Comparison of ENCODE assay signal across 1 cellular context in the genomic region with DNA sequence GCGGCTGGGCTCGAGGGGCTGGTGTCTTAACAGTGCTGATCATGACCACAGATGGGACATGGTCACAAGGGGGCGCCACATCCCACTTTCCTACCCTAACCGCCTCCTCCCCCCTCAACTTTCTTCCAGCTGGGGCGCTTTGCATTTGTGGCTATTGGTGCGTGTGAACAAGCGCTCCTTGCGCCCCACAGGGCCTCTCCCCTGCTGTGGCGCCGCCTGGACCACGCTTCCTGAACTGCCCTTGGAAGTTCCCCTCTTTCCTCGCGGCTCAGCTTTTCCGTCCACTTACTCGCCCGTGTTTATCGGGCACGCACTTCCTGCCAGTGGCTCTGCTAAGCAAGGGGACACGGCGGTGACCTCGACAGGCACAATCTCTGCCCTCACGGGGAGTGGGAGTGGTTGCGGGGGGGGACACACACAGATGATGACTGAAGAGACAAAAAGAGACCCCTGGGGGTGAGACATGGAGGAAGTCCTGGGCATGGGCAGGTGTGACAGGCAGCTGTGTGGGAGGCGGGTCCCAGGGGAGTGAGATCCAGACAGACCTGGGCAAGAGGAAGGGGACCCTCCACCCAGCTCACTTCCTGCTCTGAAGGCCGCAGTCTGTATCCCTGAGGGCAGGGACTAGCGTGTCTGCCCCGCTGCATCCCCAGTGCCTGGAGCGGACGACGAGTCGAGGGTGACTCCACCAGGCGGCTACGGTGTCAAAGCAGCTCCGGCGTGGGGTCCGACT.
A peak's percentile ranks its signal among the peaks of the same experiment; 100 is the strongest.
TF ChIP-seq lines count a peak whose summit lies in the region.

No MANE protein-coding gene starts in this region.

TF ChIP-seq in K562, 482 proteins besides CTCF, POLR2A, EP300 and RAD21 (continued from another document and continues in another):
- TF ChIP-seq, protein P1, sequence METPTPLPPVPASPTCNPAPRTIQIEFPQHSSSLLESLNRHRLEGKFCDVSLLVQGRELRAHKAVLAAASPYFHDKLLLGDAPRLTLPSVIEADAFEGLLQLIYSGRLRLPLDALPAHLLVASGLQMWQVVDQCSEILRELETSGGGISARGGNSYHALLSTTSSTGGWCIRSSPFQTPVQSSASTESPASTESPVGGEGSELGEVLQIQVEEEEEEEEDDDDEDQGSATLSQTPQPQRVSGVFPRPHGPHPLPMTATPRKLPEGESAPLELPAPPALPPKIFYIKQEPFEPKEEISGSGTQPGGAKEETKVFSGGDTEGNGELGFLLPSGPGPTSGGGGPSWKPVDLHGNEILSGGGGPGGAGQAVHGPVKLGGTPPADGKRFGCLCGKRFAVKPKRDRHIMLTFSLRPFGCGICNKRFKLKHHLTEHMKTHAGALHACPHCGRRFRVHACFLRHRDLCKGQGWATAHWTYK (CRISPR knock-in tag; IDR thresholded peaks at IDR 0.05), result no peak
- TF ChIP-seq, protein P2, sequence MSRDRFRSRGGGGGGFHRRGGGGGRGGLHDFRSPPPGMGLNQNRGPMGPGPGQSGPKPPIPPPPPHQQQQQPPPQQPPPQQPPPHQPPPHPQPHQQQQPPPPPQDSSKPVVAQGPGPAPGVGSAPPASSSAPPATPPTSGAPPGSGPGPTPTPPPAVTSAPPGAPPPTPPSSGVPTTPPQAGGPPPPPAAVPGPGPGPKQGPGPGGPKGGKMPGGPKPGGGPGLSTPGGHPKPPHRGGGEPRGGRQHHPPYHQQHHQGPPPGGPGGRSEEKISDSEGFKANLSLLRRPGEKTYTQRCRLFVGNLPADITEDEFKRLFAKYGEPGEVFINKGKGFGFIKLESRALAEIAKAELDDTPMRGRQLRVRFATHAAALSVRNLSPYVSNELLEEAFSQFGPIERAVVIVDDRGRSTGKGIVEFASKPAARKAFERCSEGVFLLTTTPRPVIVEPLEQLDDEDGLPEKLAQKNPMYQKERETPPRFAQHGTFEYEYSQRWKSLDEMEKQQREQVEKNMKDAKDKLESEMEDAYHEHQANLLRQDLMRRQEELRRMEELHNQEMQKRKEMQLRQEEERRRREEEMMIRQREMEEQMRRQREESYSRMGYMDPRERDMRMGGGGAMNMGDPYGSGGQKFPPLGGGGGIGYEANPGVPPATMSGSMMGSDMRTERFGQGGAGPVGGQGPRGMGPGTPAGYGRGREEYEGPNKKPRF (IDR thresholded peaks at IDR 0.05; ENCODE audit: low read depth, low read length), result no peak
- TF ChIP-seq, protein P3, sequence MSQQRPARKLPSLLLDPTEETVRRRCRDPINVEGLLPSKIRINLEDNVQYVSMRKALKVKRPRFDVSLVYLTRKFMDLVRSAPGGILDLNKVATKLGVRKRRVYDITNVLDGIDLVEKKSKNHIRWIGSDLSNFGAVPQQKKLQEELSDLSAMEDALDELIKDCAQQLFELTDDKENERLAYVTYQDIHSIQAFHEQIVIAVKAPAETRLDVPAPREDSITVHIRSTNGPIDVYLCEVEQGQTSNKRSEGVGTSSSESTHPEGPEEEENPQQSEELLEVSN (IDR thresholded peaks at IDR 0.05; ENCODE audit: borderline replicate concordance in 1 of 2, extremely low read depth in 1 of 2, insufficient read depth in 1 of 2, insufficient read length in 1 of 2, low read depth in 1 of 2, low read length in 1 of 2, poor library complexity in 1 of 2, severe bottlenecking in 1 of 2), result no peak
- TF ChIP-seq FOXK1 (CRISPR knock-in tag; IDR thresholded peaks at IDR 0.05; ENCODE audit: borderline replicate concordance), result no peak
- TF ChIP-seq, protein P4, sequence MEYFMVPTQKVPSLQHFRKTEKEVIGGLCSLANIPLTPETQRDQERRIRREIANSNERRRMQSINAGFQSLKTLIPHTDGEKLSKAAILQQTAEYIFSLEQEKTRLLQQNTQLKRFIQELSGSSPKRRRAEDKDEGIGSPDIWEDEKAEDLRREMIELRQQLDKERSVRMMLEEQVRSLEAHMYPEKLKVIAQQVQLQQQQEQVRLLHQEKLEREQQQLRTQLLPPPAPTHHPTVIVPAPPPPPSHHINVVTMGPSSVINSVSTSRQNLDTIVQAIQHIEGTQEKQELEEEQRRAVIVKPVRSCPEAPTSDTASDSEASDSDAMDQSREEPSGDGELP (CRISPR knock-in tag; IDR thresholded peaks at IDR 0.05; ENCODE audit: borderline replicate concordance), result peak; percentile 97
- no peak for TF ChIP-seq ZBED1 (IDR thresholded peaks at IDR 0.05)
- no peak for TF ChIP-seq LARP7 (IDR thresholded peaks at IDR 0.05)
- TF ChIP-seq, protein P5, sequence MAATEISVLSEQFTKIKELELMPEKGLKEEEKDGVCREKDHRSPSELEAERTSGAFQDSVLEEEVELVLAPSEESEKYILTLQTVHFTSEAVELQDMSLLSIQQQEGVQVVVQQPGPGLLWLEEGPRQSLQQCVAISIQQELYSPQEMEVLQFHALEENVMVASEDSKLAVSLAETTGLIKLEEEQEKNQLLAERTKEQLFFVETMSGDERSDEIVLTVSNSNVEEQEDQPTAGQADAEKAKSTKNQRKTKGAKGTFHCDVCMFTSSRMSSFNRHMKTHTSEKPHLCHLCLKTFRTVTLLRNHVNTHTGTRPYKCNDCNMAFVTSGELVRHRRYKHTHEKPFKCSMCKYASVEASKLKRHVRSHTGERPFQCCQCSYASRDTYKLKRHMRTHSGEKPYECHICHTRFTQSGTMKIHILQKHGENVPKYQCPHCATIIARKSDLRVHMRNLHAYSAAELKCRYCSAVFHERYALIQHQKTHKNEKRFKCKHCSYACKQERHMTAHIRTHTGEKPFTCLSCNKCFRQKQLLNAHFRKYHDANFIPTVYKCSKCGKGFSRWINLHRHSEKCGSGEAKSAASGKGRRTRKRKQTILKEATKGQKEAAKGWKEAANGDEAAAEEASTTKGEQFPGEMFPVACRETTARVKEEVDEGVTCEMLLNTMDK (IDR thresholded peaks at IDR 0.05; ENCODE audit: borderline replicate concordance, insufficient read depth, low read depth, low read length, poor library complexity, severe bottlenecking), result peak; percentile 49
- TF ChIP-seq TRIM28 (IDR thresholded peaks at IDR 0.05), result no peak
- no peak for TF ChIP-seq NFE2L1 (tag; IDR thresholded peaks at IDR 0.05; ENCODE audit: borderline replicate concordance, low read depth)
- TF ChIP-seq ELF2 (CRISPR knock-in tag; IDR thresholded peaks at IDR 0.05), result 0 out of 2 replicates have a peak, but pooled peaks have one; percentile 38
- no peak for TF ChIP-seq FOXP1 (CRISPR knock-in tag; IDR thresholded peaks at IDR 0.05)
- TF ChIP-seq, protein P6, sequence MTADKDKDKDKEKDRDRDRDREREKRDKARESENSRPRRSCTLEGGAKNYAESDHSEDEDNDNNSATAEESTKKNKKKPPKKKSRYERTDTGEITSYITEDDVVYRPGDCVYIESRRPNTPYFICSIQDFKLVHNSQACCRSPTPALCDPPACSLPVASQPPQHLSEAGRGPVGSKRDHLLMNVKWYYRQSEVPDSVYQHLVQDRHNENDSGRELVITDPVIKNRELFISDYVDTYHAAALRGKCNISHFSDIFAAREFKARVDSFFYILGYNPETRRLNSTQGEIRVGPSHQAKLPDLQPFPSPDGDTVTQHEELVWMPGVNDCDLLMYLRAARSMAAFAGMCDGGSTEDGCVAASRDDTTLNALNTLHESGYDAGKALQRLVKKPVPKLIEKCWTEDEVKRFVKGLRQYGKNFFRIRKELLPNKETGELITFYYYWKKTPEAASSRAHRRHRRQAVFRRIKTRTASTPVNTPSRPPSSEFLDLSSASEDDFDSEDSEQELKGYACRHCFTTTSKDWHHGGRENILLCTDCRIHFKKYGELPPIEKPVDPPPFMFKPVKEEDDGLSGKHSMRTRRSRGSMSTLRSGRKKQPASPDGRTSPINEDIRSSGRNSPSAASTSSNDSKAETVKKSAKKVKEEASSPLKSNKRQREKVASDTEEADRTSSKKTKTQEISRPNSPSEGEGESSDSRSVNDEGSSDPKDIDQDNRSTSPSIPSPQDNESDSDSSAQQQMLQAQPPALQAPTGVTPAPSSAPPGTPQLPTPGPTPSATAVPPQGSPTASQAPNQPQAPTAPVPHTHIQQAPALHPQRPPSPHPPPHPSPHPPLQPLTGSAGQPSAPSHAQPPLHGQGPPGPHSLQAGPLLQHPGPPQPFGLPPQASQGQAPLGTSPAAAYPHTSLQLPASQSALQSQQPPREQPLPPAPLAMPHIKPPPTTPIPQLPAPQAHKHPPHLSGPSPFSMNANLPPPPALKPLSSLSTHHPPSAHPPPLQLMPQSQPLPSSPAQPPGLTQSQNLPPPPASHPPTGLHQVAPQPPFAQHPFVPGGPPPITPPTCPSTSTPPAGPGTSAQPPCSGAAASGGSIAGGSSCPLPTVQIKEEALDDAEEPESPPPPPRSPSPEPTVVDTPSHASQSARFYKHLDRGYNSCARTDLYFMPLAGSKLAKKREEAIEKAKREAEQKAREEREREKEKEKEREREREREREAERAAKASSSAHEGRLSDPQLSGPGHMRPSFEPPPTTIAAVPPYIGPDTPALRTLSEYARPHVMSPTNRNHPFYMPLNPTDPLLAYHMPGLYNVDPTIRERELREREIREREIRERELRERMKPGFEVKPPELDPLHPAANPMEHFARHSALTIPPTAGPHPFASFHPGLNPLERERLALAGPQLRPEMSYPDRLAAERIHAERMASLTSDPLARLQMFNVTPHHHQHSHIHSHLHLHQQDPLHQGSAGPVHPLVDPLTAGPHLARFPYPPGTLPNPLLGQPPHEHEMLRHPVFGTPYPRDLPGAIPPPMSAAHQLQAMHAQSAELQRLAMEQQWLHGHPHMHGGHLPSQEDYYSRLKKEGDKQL (CRISPR knock-in tag; IDR thresholded peaks at IDR 0.05; ENCODE audit: borderline replicate concordance), result no peak
- TF ChIP-seq MEF2D (tag; conservative IDR thresholded peaks at IDR 0.05; ENCODE audit: low read depth), result no peak
- peak; percentile 39 for TF ChIP-seq ZFP36 (IDR thresholded peaks at IDR 0.05; ENCODE audit: low read depth, low read length, partially characterized antibody)
- no peak for TF ChIP-seq HDAC3 (IDR thresholded peaks at IDR 0.05; ENCODE audit: borderline replicate concordance, partially characterized antibody)
- no peak for TF ChIP-seq CBX1 (IDR thresholded peaks at IDR 0.05; ENCODE audit: low read depth)
- TF ChIP-seq SRSF7 (optimal IDR thresholded peaks at IDR 0.05; ENCODE audit: low read depth, low read length), result no peak
- TF ChIP-seq SREBF1 (IDR thresholded peaks at IDR 0.05; ENCODE audit: borderline replicate concordance, low read depth, low read length), result no peak
- TF ChIP-seq SIRT6 (IDR thresholded peaks at IDR 0.05; ENCODE audit: low read depth, low read length), result no peak
- TF ChIP-seq, protein P7, sequence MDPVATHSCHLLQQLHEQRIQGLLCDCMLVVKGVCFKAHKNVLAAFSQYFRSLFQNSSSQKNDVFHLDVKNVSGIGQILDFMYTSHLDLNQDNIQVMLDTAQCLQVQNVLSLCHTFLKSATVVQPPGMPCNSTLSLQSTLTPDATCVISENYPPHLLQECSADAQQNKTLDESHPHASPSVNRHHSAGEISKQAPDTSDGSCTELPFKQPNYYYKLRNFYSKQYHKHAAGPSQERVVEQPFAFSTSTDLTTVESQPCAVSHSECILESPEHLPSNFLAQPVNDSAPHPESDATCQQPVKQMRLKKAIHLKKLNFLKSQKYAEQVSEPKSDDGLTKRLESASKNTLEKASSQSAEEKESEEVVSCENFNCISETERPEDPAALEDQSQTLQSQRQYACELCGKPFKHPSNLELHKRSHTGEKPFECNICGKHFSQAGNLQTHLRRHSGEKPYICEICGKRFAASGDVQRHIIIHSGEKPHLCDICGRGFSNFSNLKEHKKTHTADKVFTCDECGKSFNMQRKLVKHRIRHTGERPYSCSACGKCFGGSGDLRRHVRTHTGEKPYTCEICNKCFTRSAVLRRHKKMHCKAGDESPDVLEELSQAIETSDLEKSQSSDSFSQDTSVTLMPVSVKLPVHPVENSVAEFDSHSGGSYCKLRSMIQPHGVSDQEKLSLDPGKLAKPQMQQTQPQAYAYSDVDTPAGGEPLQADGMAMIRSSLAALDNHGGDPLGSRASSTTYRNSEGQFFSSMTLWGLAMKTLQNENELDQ (CRISPR knock-in tag; IDR thresholded peaks at IDR 0.05; ENCODE audit: borderline replicate concordance), result no peak
- peak; percentile 30 to 31; a peak in 1 of 4 replicates for TF ChIP-seq SIN3A (IDR thresholded peaks at IDR 0.05; ENCODE audit: borderline replicate concordance in 2 of 2, control insufficient read depth in 1 of 2, low read depth in 2 of 2, low read length in 2 of 2)
- TF ChIP-seq TCF7L2 (IDR thresholded peaks at IDR 0.05; ENCODE audit: low read depth, low read length), result no peak
- TF ChIP-seq ZNF830 (CRISPR knock-in tag; IDR thresholded peaks at IDR 0.05), result no peak
- no peak for TF ChIP-seq BACH1 (tag; IDR thresholded peaks at IDR 0.05)
- no peak for TF ChIP-seq HDGF (IDR thresholded peaks at IDR 0.05)
- TF ChIP-seq, protein P8, sequence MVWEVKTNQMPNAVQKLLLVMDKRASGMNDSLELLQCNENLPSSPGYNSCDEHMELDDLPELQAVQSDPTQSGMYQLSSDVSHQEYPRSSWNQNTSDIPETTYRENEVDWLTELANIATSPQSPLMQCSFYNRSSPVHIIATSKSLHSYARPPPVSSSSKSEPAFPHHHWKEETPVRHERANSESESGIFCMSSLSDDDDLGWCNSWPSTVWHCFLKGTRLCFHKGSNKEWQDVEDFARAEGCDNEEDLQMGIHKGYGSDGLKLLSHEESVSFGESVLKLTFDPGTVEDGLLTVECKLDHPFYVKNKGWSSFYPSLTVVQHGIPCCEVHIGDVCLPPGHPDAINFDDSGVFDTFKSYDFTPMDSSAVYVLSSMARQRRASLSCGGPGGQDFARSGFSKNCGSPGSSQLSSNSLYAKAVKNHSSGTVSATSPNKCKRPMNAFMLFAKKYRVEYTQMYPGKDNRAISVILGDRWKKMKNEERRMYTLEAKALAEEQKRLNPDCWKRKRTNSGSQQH (CRISPR knock-in tag; IDR thresholded peaks at IDR 0.05), result no peak
- TF ChIP-seq ZNF780A (CRISPR knock-in tag; IDR thresholded peaks at IDR 0.05), result no peak
- TF ChIP-seq NRF1 (conservative IDR thresholded peaks at IDR 0.05 in 1 of 2, IDR thresholded peaks at IDR 0.05 in 1 of 2), result 0 out of 4 replicates have a peak, but pooled peaks of 1 of the 2 experiments have one; percentile 32
- 0 out of 2 replicates have a peak, but pooled peaks have one; percentile 24 for TF ChIP-seq MYC (IDR thresholded peaks at IDR 0.05; ENCODE audit: low read depth, low read length)
- TF ChIP-seq MYC (CRISPR knock-in tag; IDR thresholded peaks at IDR 0.05; ENCODE audit: borderline replicate concordance, low read depth), result no peak
- no peak for TF ChIP-seq GTF2F1 (IDR thresholded peaks at IDR 0.05; ENCODE audit: low read depth, low read length)
- TF ChIP-seq TCFL5 (CRISPR knock-in tag; conservative IDR thresholded peaks at IDR 0.05), result no peak
- no peak for TF ChIP-seq RBFOX2 (IDR thresholded peaks at IDR 0.05; ENCODE audit: low read depth, low read length)
- TF ChIP-seq ETV1 (tag; conservative IDR thresholded peaks at IDR 0.05; ENCODE audit: low read depth), result 0 out of 2 replicates have a peak, but pooled peaks have one; percentile 27
- TF ChIP-seq, protein P9, sequence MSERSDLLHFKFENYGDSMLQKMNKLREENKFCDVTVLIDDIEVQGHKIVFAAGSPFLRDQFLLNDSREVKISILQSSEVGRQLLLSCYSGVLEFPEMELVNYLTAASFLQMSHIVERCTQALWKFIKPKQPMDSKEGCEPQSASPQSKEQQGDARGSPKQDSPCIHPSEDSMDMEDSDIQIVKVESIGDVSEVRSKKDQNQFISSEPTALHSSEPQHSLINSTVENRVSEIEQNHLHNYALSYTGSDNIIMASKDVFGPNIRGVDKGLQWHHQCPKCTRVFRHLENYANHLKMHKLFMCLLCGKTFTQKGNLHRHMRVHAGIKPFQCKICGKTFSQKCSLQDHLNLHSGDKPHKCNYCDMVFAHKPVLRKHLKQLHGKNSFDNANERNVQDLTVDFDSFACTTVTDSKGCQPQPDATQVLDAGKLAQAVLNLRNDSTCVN (CRISPR knock-in tag; IDR thresholded peaks at IDR 0.05), result no peak
